In the genomic region with DNA sequence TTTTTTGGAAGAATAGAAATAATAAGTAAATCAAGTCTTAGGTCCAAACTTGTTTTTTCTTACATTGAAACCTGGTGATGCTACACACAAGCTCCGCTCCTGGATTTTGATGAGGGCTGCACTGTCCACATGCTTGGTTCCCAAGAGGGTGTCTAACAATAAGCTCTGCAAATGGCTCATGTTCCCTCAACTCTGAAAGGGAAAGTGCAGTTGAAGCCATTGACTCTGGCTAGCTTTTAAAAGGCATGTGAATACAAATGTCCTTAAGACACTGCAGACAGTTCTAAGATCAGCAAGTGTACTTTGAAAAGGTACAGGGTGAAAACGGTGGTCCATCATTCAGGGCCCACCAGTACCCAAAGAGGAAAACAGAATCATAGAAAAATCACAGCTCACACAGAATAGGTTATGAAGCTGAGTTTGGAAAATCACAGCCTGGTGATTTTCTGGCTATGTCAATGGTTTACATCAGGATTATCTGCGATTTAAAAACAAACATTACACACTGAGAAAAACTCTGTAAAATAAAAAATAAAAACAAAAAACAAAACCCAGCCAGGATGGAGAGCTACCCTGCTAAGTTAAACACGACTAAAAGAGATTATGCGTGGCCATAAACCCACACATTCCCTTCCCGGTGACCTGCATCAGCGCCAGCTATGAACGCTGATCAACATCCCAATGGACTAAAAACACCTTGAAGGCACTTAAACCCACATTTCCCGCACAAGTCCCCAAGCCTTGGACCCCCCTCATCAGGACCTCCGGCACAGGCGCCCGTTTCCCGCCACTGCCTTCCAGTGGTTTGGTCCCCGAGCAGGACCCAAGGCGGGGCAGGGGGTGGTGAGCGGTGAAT, we compare ENCODE assay signal across 1 cellular context.
TF ChIP-seq lines count a peak whose summit lies in the region.

No MANE protein-coding gene starts in this region.

TF ChIP-seq in K562, 482 proteins besides CTCF, POLR2A, EP300 and RAD21 (continued from another document):
- TF ChIP-seq RBM14 (IDR thresholded peaks at IDR 0.05; ENCODE audit: borderline replicate concordance, insufficient read depth, low read depth, low read length) = 0 out of 2 replicates have a peak, but pooled peaks have one; percentile 70
- no peak for TF ChIP-seq LCOR (CRISPR knock-in tag; IDR thresholded peaks at IDR 0.05)
- TF ChIP-seq CHD1 (IDR thresholded peaks at IDR 0.05; ENCODE audit: low read length) = no peak
- no peak for TF ChIP-seq ESRRB (CRISPR knock-in tag; IDR thresholded peaks at IDR 0.05; ENCODE audit: borderline replicate concordance)
- no peak for TF ChIP-seq TCF3 (CRISPR knock-in tag; IDR thresholded peaks at IDR 0.05)
- TF ChIP-seq DMBX1 (CRISPR knock-in tag; IDR thresholded peaks at IDR 0.05; ENCODE audit: borderline replicate concordance) = 0 out of 2 replicates have a peak, but pooled peaks have one; percentile 29
- TF ChIP-seq, protein P1, sequence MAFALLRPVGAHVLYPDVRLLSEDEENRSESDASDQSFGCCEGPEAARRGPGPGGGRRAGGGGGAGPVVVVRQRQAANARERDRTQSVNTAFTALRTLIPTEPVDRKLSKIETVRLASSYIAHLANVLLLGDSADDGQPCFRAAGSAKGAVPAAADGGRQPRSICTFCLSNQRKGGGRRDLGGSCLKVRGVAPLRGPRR (CRISPR knock-in tag; IDR thresholded peaks at IDR 0.05) = no peak
- TF ChIP-seq, protein P2, sequence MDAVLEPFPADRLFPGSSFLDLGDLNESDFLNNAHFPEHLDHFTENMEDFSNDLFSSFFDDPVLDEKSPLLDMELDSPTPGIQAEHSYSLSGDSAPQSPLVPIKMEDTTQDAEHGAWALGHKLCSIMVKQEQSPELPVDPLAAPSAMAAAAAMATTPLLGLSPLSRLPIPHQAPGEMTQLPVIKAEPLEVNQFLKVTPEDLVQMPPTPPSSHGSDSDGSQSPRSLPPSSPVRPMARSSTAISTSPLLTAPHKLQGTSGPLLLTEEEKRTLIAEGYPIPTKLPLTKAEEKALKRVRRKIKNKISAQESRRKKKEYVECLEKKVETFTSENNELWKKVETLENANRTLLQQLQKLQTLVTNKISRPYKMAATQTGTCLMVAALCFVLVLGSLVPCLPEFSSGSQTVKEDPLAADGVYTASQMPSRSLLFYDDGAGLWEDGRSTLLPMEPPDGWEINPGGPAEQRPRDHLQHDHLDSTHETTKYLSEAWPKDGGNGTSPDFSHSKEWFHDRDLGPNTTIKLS (IDR thresholded peaks at IDR 0.05; ENCODE audit: borderline replicate concordance, low read depth) = no peak
